1 cellular context compared by ENCODE assay signal in genomic region chr6:83974409-83975050, GRCh38.
A peak's percentile ranks its signal among the peaks of the same experiment; 100 is the strongest.
TF ChIP-seq lines count a peak whose summit lies in the region.

No MANE protein-coding gene starts in this region.

TF ChIP-seq in K562, 482 proteins besides CTCF, POLR2A, EP300 and RAD21 (continued from another document and continues in another):
- TF ChIP-seq JUND (IDR thresholded peaks at IDR 0.05; ENCODE audit: borderline replicate concordance, low read depth, low read length) (peak; percentile 84), JUND (tag; IDR thresholded peaks at IDR 0.05; ENCODE audit: borderline replicate concordance, low read depth, low read length) (peak; percentile 94; the same call in 2 of the 3 replicates), NFIC (IDR thresholded peaks at IDR 0.05) (peak; percentile 92), FOXK1 (CRISPR knock-in tag; IDR thresholded peaks at IDR 0.05; ENCODE audit: borderline replicate concordance) (no peak), KLF6 (CRISPR knock-in tag; IDR thresholded peaks at IDR 0.05; ENCODE audit: borderline replicate concordance) (peak; percentile 98), BCOR (IDR thresholded peaks at IDR 0.05) (peak; percentile 87; the same call in 1 of the 2 replicates), BCL6 (CRISPR knock-in tag; IDR thresholded peaks at IDR 0.05) (0 out of 2 replicates have a peak, but pooled peaks have one; percentile 37), CBFA2T3 (IDR thresholded peaks at IDR 0.05) (peak; percentile 100), NRF1 (conservative IDR thresholded peaks at IDR 0.05 in 1 of 2, IDR thresholded peaks at IDR 0.05 in 1 of 2) (peak; percentile 47 to 55), ZNF384 (IDR thresholded peaks at IDR 0.05; ENCODE audit: low read depth, low read length) (peak; percentile 100), ZBED1 (IDR thresholded peaks at IDR 0.05) (peak; percentile 77; the same call in 1 of the 2 replicates), BHLHE40 (IDR thresholded peaks at IDR 0.05; ENCODE audit: low read length) (peak; percentile 79), RBM39 (optimal IDR thresholded peaks at IDR 0.05; ENCODE audit: low read depth, low read length) (no peak), MXD1 (CRISPR knock-in tag; IDR thresholded peaks at IDR 0.05; ENCODE audit: borderline replicate concordance, poor library complexity, severe bottlenecking) (peak; percentile 86), ZMIZ1 (IDR thresholded peaks at IDR 0.05; ENCODE audit: low read depth in 2 of 2, low read length in 2 of 2) (peak in 1 of 2 experiments; percentile 88; a peak in 2 of 4 replicates), SAFB2 (IDR thresholded peaks at IDR 0.05; ENCODE audit: borderline replicate concordance, low read depth, low read length, severe bottlenecking) (no peak), MGA (IDR thresholded peaks at IDR 0.05) (peak; percentile 61), NCOA2 (IDR thresholded peaks at IDR 0.05; ENCODE audit: partially characterized antibody in 2 of 2) (peak; percentile 66 to 79), HINFP (tag; conservative IDR thresholded peaks at IDR 0.05; ENCODE audit: low read depth) (peak; percentile 91), CREM (IDR thresholded peaks at IDR 0.05; ENCODE audit: low read depth) (peak; percentile 80), SOX6 (IDR thresholded peaks at IDR 0.05) (peak; percentile 97), CBX5 (IDR thresholded peaks at IDR 0.05; ENCODE audit: borderline replicate concordance, low read depth) (0 out of 2 replicates have a peak, but pooled peaks have one; percentile 56), CREB3 (tag; conservative IDR thresholded peaks at IDR 0.05; ENCODE audit: low read depth) (peak; percentile 97), FOXJ3 (CRISPR knock-in tag; IDR thresholded peaks at IDR 0.05) (no peak), LEF1 (IDR thresholded peaks at IDR 0.05) (peak; percentile 96), CC2D1A (IDR thresholded peaks at IDR 0.05) (peak; percentile 98), CTBP1 (IDR thresholded peaks at IDR 0.05; ENCODE audit: borderline replicate concordance) (peak; percentile 97), YY1 (IDR thresholded peaks at IDR 0.05; ENCODE audit: borderline replicate concordance in 1 of 3, control insufficient read depth in 1 of 3, extremely low read depth in 1 of 3, insufficient read depth in 3 of 3, insufficient read length in 1 of 3, insufficient replicate concordance in 2 of 3, low read depth in 1 of 3, low read length in 2 of 3) (peak in 2 of 3 experiments; percentile 24 to 55), CEBPB (tag; IDR thresholded peaks at IDR 0.05) (peak; percentile 85), ZSCAN32 (CRISPR knock-in tag; IDR thresholded peaks at IDR 0.05) (peak; percentile 82), CLOCK (CRISPR knock-in tag; IDR thresholded peaks at IDR 0.05; ENCODE audit: borderline replicate concordance) (peak; percentile 57; the same call in 1 of the 2 replicates)
